Comparison of ENCODE assay signal across 6 cellular contexts in the genomic region with DNA sequence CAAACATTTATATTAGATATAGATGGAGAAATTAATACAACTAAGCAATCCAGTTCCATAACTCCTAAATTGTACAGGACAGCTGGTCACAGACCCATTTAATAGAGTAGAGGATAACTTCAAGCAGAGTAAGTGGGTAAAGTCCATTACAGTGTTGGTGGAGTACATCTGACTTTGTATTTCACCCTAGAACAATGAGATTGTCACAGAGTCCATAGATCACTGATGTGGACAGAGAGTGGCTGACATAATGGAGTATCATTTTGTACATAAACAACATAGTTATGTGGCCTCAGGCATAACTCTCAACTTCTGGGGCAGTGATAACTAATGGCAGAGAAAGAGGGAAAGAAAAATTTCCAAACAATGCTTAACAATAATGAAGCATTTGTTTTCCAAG.
"Had no signal": no experiment of that assay in that cellular context is flagged by ENCODE, and none has a peak within 500 bp of the region (broad histone marks: within the 10 kb centered on the region; RNA-seq: fewer than 3 reads in every experiment).

No MANE protein-coding gene starts in this region.

- H3K27me3 Mint-ChIP-seq: IgD-negative memory B cell had no signal

- H3K4me1 Mint-ChIP-seq: IgD-negative memory B cell had no signal

- H3K9me3 Mint-ChIP-seq: IgD-negative memory B cell had no signal

- FAIRE-seq: HTR-8/SVneo, K562 had no signal

- H3K4me3 ChIP-seq: K562 had no signal

- ATAC-seq: K562 had no signal

- H3K4me3 Mint-ChIP-seq: IgD-negative memory B cell had no signal

- DNase-seq: IMR-90, KBM-7 had no signal

- H3K36me3 Mint-ChIP-seq: IgD-negative memory B cell had no signal

- H3K27ac ChIP-seq: HL-60 had no signal
